ENCODE assay signal across 23 cellular contexts in genomic region chr5:142263346-142263745, GRCh38.
"Had no signal": no experiment of that assay in that cellular context is flagged by ENCODE, and none has a peak within 500 bp of the region (broad histone marks: within the 10 kb centered on the region; RNA-seq: fewer than 3 reads in every experiment).

No MANE protein-coding gene starts in this region.

- H3K9me3 Mint-ChIP-seq: activated CD4-positive, alpha-beta T cell treated with anti-CD3 and anti-CD28 coated beads, Interleukin-2, amount 10 ng/mL, durations not matched to agents 7 days and 5 days; activated CD8-positive, alpha-beta T cell treated with anti-CD3 and anti-CD28 coated beads for 36 hours; neural crest cell; stimulated activated naive CD8-positive, alpha-beta T cell treated with anti-CD3 and anti-CD28 coated beads, Interleukin-15, Interleukin-2, amounts not matched to agents 100 ng/mL and 50 ng/mL, for 24 hours had no signal

- H3K9me3 ChIP-seq: body of pancreas, prostate gland, thyroid gland, upper lobe of right lung had no signal

- H3K4me1 Mint-ChIP-seq: activated naive CD8-positive, alpha-beta T cell treated with anti-CD3 and anti-CD28 coated beads, Interleukin-2, amount 50 U/mL, for 24 hours had no signal

- H3K27ac ChIP-seq: body of pancreas, cardiac muscle cell, foreskin keratinocyte, hepatocyte, prostate gland, thyroid gland, upper lobe of right lung had no signal

- H3K36me3 Mint-ChIP-seq: activated CD8-positive, alpha-beta memory T cell treated with anti-CD3 and anti-CD28 coated beads, Interleukin-2, amount 10 ng/mL, durations not matched to agents 7 days and 5 days had no signal

- H3K27me3 ChIP-seq: body of pancreas, cardiac muscle cell, foreskin keratinocyte, hepatocyte, thyroid gland, upper lobe of right lung had no signal

- H3K4me2 ChIP-seq: hepatocyte had no signal

- H2AFZ ChIP-seq: hepatocyte had no signal

- H3K4me1 ChIP-seq: body of pancreas, foreskin keratinocyte, prostate gland, upper lobe of right lung had no signal

- H3K4me3 ChIP-seq: body of pancreas, cardiac muscle cell, hepatocyte, prostate gland, thyroid gland, upper lobe of right lung had no signal

- H3K27me3 Mint-ChIP-seq: activated CD8-positive, alpha-beta T cell treated with anti-CD3 and anti-CD28 coated beads for 36 hours; activated naive CD8-positive, alpha-beta T cell treated with anti-CD3 and anti-CD28 coated beads, Interleukin-2, amount 50 U/mL, for 24 hours; stimulated activated naive CD8-positive, alpha-beta T cell treated with anti-CD3 and anti-CD28 coated beads, Interleukin-15, Interleukin-2, amounts not matched to agents 100 ng/mL and 50 ng/mL, for 24 hours had no signal

- H3K36me3 ChIP-seq: cardiac muscle cell, prostate gland, thyroid gland, upper lobe of right lung had no signal

- H3K4me3 Mint-ChIP-seq: activated CD4-positive, alpha-beta T cell treated with anti-CD3 and anti-CD28 coated beads, Interleukin-2, amount 10 ng/mL, durations not matched to agents 7 days and 5 days; activated CD8-positive, alpha-beta memory T cell treated with anti-CD3 and anti-CD28 coated beads, Interleukin-2, amount 10 ng/mL, durations not matched to agents 7 days and 5 days; activated CD8-positive, alpha-beta T cell treated with anti-CD3 and anti-CD28 coated beads for 36 hours; activated naive CD8-positive, alpha-beta T cell treated with anti-CD3 and anti-CD28 coated beads, Interleukin-2, amount 50 U/mL, for 24 hours; neural crest cell; stimulated activated naive CD8-positive, alpha-beta T cell treated with anti-CD3 and anti-CD28 coated beads, Interleukin-15, Interleukin-2, amounts not matched to agents 100 ng/mL and 50 ng/mL, for 24 hours; T-helper 17 cell had no signal

- H3K79me2 ChIP-seq: hepatocyte had no signal

- DNase-seq: activated CD4-positive, alpha-beta T cell treated with anti-CD3 and anti-CD28 coated beads, Interleukin-2, amount 10 ng/mL, durations not matched to agents 7 days and 5 days; activated CD8-positive, alpha-beta memory T cell treated with anti-CD3 and anti-CD28 coated beads, Interleukin-2, amount 10 ng/mL, durations not matched to agents 7 days and 5 days; activated CD8-positive, alpha-beta T cell treated with anti-CD3 and anti-CD28 coated beads for 36 hours; activated effector memory CD4-positive, alpha-beta T cell treated with anti-CD3 and anti-CD28 coated beads, Interleukin-2, amount 50 U/mL, for 16 hours; activated naive CD4-positive, alpha-beta T cell treated with anti-CD3 and anti-CD28 coated beads, Interleukin-2, amount 50 U/mL, for 16 hours; activated naive CD8-positive, alpha-beta T cell treated with anti-CD3 and anti-CD28 coated beads, Interleukin-2, amount 50 U/mL, for 24 hours; activated T-cell treated with anti-CD3 and anti-CD28 coated beads for 4 hours; anterior cingulate cortex; body of pancreas; cortex of kidney; foreskin keratinocyte; glutamatergic neuron; left ventricle myocardium superior; stimulated activated CD4-positive, alpha-beta T cell treated with anti-CD3 and anti-CD28 coated beads, Interleukin-4, amount 100 ng/mL, for 4 hours; substantia nigra; T-helper 17 cell; thyroid gland; upper lobe of right lung had no signal

- H3K27ac Mint-ChIP-seq: activated CD4-positive, alpha-beta T cell treated with anti-CD3 and anti-CD28 coated beads, Interleukin-2, amount 10 ng/mL, durations not matched to agents 7 days and 5 days; activated CD8-positive, alpha-beta memory T cell treated with anti-CD3 and anti-CD28 coated beads, Interleukin-2, amount 10 ng/mL, durations not matched to agents 7 days and 5 days; activated CD8-positive, alpha-beta T cell treated with anti-CD3 and anti-CD28 coated beads for 36 hours; activated naive CD8-positive, alpha-beta T cell treated with anti-CD3 and anti-CD28 coated beads, Interleukin-2, amount 50 U/mL, for 24 hours; stimulated activated naive CD8-positive, alpha-beta T cell treated with anti-CD3 and anti-CD28 coated beads, Interleukin-15, Interleukin-2, amounts not matched to agents 100 ng/mL and 50 ng/mL, for 24 hours; T-helper 17 cell had no signal
